Comparison of ENCODE assay signal across 16 cellular contexts in genomic region chr6:14709900-14710299, GRCh38.
DNase-seq lines count a peak whose midpoint lies in the region; ATAC-seq and TF ChIP-seq lines count a peak whose summit lies in the region.
"Had no signal": no experiment of that assay in that cellular context is flagged by ENCODE, and none has a peak within 500 bp of the region (broad histone marks: within the 10 kb centered on the region; RNA-seq: fewer than 3 reads in every experiment).

No MANE protein-coding gene starts in this region.

- H2AFZ ChIP-seq in ACC112 (ENCODE audit: low read length, unreplicated experiment), result no peak overlapping the region

- H3K9me3 ChIP-seq in WERI-Rb-1 (ENCODE audit: severe bottlenecking), result no peaks in the 10 kb centered on the region
- H3K9me3 ChIP-seq: suprapubic skin had no signal

- no peaks in the 10 kb centered on the region for H3K79me2 ChIP-seq in ACC112 (ENCODE audit: control insufficient read depth, insufficient read depth, low read length, unreplicated experiment)

- H3K27ac ChIP-seq in ACC112 (ENCODE audit: low read depth, low read length), result peak overlapping the region; percentile 85
- no peak overlapping the region; the same call in 1 of the 2 replicates for H3K27ac ChIP-seq in WERI-Rb-1
- H3K27ac ChIP-seq: left ventricle myocardium inferior, suprapubic skin had no signal

- ATAC-seq in left colon, result peak; percentile 36
- ATAC-seq: sciatic nerve had no signal

- H3K4me1 ChIP-seq in ACC112 (ENCODE audit: control insufficient read depth, insufficient read depth, low read length, unreplicated experiment), result peaks cover 78% of the 10 kb centered on the region

- TF ChIP-seq CTCF in WERI-Rb-1 (IDR thresholded peaks at IDR 0.05; ENCODE audit: low read depth, low read length), result peak; percentile 52

- H3K27me3 ChIP-seq in ACC112 (ENCODE audit: insufficient read depth, low read length), result no peaks in the 10 kb centered on the region
- H3K27me3 ChIP-seq in WERI-Rb-1 (ENCODE audit: insufficient read depth, low read depth, severe bottlenecking), result no peaks in the 10 kb centered on the region
- H3K27me3 ChIP-seq: suprapubic skin had no signal

- H3K36me3 ChIP-seq in ACC112 (ENCODE audit: insufficient read depth, low read length) (no peaks in the 10 kb centered on the region), WERI-Rb-1 (no peaks in the 10 kb centered on the region)
- H3K36me3 ChIP-seq: left ventricle myocardium inferior, suprapubic skin had no signal

- intact Hi-C loops in left colon (cut with DNase I, micrococcal nuclease), result no loop called here

- DNase-seq in DMS 273 treated with DMSO at 0.1 percent for 48 hours (lab: John Stamatoyannopoulos, UW) (peak; percentile 14), WERI-Rb-1 (peak; percentile 69), left colon (no peak), OCI-M2 (lab: John Stamatoyannopoulos, UW; ENCODE audit: unreplicated experiment) (no peak), NCI-H1436 treated with DMSO at 0.1 percent for 48 hours (lab: John Stamatoyannopoulos, UW) (no peak), RPMI8226 (no peak)
- DNase-seq: DMS153, H9, left ventricle myocardium inferior, NCI-H146, NCI-H2171, NCI-H526, posterior cingulate gyrus had no signal

- H3K4me3 ChIP-seq in ACC112 (ENCODE audit: low read depth, low read length), result no peak overlapping the region
- H3K4me3 ChIP-seq in WERI-Rb-1 (ENCODE audit: low read depth, low read length), result no peak overlapping the region
- H3K4me3 ChIP-seq: left ventricle myocardium inferior, suprapubic skin had no signal

Comparison
In these comparisons a context has a peak if more than half of its experiments do, and no peak if none do; other contexts are left out.
1. DNase-seq: peak in DMS 273 treated with DMSO at 0.1 percent for 48 hours (single experiment) and WERI-Rb-1 (single experiment); none in left colon (0 of 2), OCI-M2 (single experiment), NCI-H1436 treated with DMSO at 0.1 percent for 48 hours (single experiment) and RPMI8226 (single experiment).